In genomic region chr5:88785396-88786216, GRCh38 we compare ENCODE assay signal across 8 cellular contexts.
DNase-seq lines count a peak whose midpoint lies in the region; ATAC-seq and TF ChIP-seq lines count a peak whose summit lies in the region.

No MANE protein-coding gene starts in this region.

- TF ChIP-seq CTCF in cardiac fibroblast (IDR thresholded peaks at IDR 0.05; ENCODE audit: low read depth, low read length) (no peak), right lobe of liver (IDR thresholded peaks at IDR 0.05) (no peak), testis (IDR thresholded peaks at IDR 0.05) (no peak)

- DNase-seq in NOMO-1 treated with DMSO at 0.1 percent for 48 hours (lab: John Stamatoyannopoulos, UW; ENCODE audit: unreplicated experiment) (peak; percentile 34), NOMO-1 treated with dmso at 0.1 percent for 144 hours (lab: John Stamatoyannopoulos, UW; ENCODE audit: unreplicated experiment) (no peak), NCI-H2107 treated with DMSO at 0.1 percent for 48 hours (lab: John Stamatoyannopoulos, UW; ENCODE audit: unreplicated experiment) (peak; percentile 70), cardiac fibroblast (ENCODE audit: low read depth in 2 of 2) (peak; percentile 95 to 97), right lobe of liver (no peak), testis (peak; percentile 75), ecto neural progenitor cell (ENCODE audit: low spot score) (no peak)

- no peaks in the 10 kb centered on the region for H3K9me3 ChIP-seq in right lobe of liver
- no peaks in the 10 kb centered on the region for H3K9me3 ChIP-seq in testis

- 24% methylated on average over 7 of the region's 7 CpGs for WGBS in right lobe of liver (ENCODE audit: insufficient coverage, low coverage, low lambda C conversion rate, missing lambda C conversion rate)
- 3 to 5% methylated on average over 7 of the region's 7 CpGs for WGBS in testis, 2 donors

- TF ChIP-seq POLR2A in right lobe of liver (IDR thresholded peaks at IDR 0.05) (no peak), testis (IDR thresholded peaks at IDR 0.05) (no peak)

- H3K27me3 ChIP-seq in right lobe of liver: no peaks in the 10 kb centered on the region
- H3K27me3 ChIP-seq in testis: no peaks in the 10 kb centered on the region

- H3K4me1 ChIP-seq in right lobe of liver (no peaks in the 10 kb centered on the region), testis (peaks cover 22% of the 10 kb centered on the region)

- no peaks in the 10 kb centered on the region for H3K36me3 ChIP-seq in right lobe of liver
- no peaks in the 10 kb centered on the region for H3K36me3 ChIP-seq in testis (ENCODE audit: low read depth, missing control alignments)

- peak; percentile 59 for ATAC-seq in HG02763 (IDR thresholded peaks at IDR 0.05; ENCODE audit: unreplicated experiment)
- ATAC-seq in right lobe of liver: peak; percentile 60 to 77 (median 70)

- H3K27ac ChIP-seq in right lobe of liver (peak overlapping the region; percentile 9 to 39 (median 24)), testis (peak overlapping the region; percentile 63 to 85)

- H3K4me3 ChIP-seq in cardiac fibroblast (replicated peaks in 1 of 2; ENCODE audit: low read depth in 2 of 2, low read length in 2 of 2): no peak overlapping the region
- no peak overlapping the region for H3K4me3 ChIP-seq in right lobe of liver
- H3K4me3 ChIP-seq in testis: no peak overlapping the region

- intact Hi-C loops in right lobe of liver (cut with DNase I): no loop called here
- intact Hi-C loops in testis (cut with DNase I; ENCODE audit: low total_unique reads): no loop called here

Comparison
In these comparisons a context has a peak if more than half of its experiments do, and no peak if none do; other contexts are left out.
1. DNase-seq: peak in NOMO-1 treated with DMSO at 0.1 percent for 48 hours (single experiment), NCI-H2107 treated with DMSO at 0.1 percent for 48 hours (single experiment), cardiac fibroblast (2 of 2) and testis (single experiment); none in NOMO-1 treated with dmso at 0.1 percent for 144 hours (single experiment), right lobe of liver (0 of 3) and ecto neural progenitor cell (single experiment).